ENCODE assay signal across 13 cellular contexts in the genomic region with DNA sequence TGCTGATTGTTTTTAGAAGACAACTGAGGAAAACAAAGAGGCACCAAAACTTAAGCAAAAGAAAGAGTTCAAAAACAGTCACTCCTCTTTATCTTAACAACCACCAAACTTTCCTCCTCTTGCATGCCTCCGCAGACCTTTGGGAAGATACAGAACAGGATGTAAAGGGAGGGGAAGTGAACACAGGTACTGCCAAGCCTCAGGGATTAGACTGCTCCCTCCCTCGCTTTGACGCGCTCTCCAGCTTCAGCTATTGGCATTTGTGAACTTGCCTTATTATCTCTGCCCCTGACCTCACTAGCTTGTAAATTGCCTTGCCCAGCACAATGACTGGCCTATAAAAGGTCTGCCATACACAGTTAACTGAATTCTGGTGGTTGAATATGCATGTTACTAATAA. TPM values are rescaled to one million over a fixed set of nuclear protein-coding genes. Genes with fewer than 3 reads are reported as not detected.
DNase-seq lines count a peak whose midpoint lies in the region; ATAC-seq, FAIRE-seq and TF ChIP-seq lines count a peak whose summit lies in the region.
"Had no signal": no experiment of that assay in that cellular context is flagged by ENCODE, and none has a peak within 500 bp of the region (broad histone marks: within the 10 kb centered on the region; RNA-seq: fewer than 3 reads in every experiment).

No MANE protein-coding gene starts in this region.

- 81 to 88% methylated on average over 4 of the region's 4 CpGs for WGBS in GM23248 (ENCODE audit: low coverage in 1 of 2, low lambda C conversion rate in 2 of 2, missing lambda C conversion rate in 2 of 2), 2 experiments

- H3K9me3 Mint-ChIP-seq in progenitor cell of endocrine pancreas (ENCODE audit: low read depth): no peaks in the 10 kb centered on the region
- H3K9me3 Mint-ChIP-seq in CD8-positive, alpha-beta memory T cell: no peaks in the 10 kb centered on the region
- H3K9me3 Mint-ChIP-seq in activated T-cell treated with anti-CD3 and anti-CD28 coated beads, Interleukin-2, amount 50 U/mL, for 24 hours: peaks cover 2% of the 10 kb centered on the region
- H3K9me3 Mint-ChIP-seq: WTC11 had no signal

- H3K79me2 ChIP-seq in GM23248 (ENCODE audit: insufficient read depth): peaks cover 4% of the 10 kb centered on the region; the same call in 1 of the 2 replicates
- H3K79me2 ChIP-seq in keratinocyte (ENCODE audit: control insufficient read depth, insufficient read depth, low read length): no peaks in the 10 kb centered on the region

- H3K9me3 ChIP-seq in GM23248 (ENCODE audit: low read depth) (no peaks in the 10 kb centered on the region), keratinocyte (ENCODE audit: control insufficient read depth, low read depth, low read length) (no peaks in the 10 kb centered on the region)
- no peaks in the 10 kb centered on the region for H3K9me3 ChIP-seq in CD8-positive, alpha-beta memory T cell (ENCODE audit: low read length)
- H3K9me3 ChIP-seq: heart right ventricle had no signal

- H3K4me2 ChIP-seq in GM23248 (ENCODE audit: unreplicated experiment) (peak overlapping the region; percentile 11), keratinocyte (ENCODE audit: control insufficient read depth, extremely low read depth, insufficient read depth, low read depth, low read length) (peak overlapping the region; percentile 47)

- H3K9me1 ChIP-seq in keratinocyte (ENCODE audit: control insufficient read depth, extremely low read depth, insufficient read depth, low read length): no peaks in the 10 kb centered on the region

- DNase-seq in GM23248: no peak
- no peak for DNase-seq in keratinocyte (ENCODE audit: low read depth, low spot score)
- no peak for DNase-seq in progenitor cell of endocrine pancreas (ENCODE audit: low spot score, unreplicated experiment)
- DNase-seq in CD8-positive, alpha-beta memory T cell: no peak
- no peak for DNase-seq in activated T-cell treated with anti-CD3 and anti-CD28 coated beads, Interleukin-2, amount 50 U/mL, for 24 hours
- DNase-seq in NCI-H1092 treated with DMSO at 0.1 percent for 48 hours (lab: John Stamatoyannopoulos, UW): no peak
- DNase-seq: activated CD8-positive, alpha-beta memory T cell treated with anti-CD3 and anti-CD28 coated beads, Interleukin-2, amount 50 U/mL, for 48 hours; effector CD4-positive, alpha-beta T cell; SIG-M5 had no signal

- no peaks in the 10 kb centered on the region for H3K27me3 Mint-ChIP-seq in progenitor cell of endocrine pancreas
- H3K27me3 Mint-ChIP-seq in CD8-positive, alpha-beta memory T cell: peaks cover 0 to 1% of the 10 kb centered on the region in 2 donors
- no peaks in the 10 kb centered on the region for H3K27me3 Mint-ChIP-seq in activated T-cell treated with anti-CD3 and anti-CD28 coated beads, Interleukin-2, amount 50 U/mL, for 24 hours

- peaks cover 39% of the 10 kb centered on the region for H3K4me1 Mint-ChIP-seq in progenitor cell of endocrine pancreas (ENCODE audit: low read depth)
- H3K4me1 Mint-ChIP-seq in CD8-positive, alpha-beta memory T cell: peaks cover 0 to 7% (median 1%) of the 10 kb centered on the region in 3 donors
- peaks cover 2% of the 10 kb centered on the region for H3K4me1 Mint-ChIP-seq in activated T-cell treated with anti-CD3 and anti-CD28 coated beads, Interleukin-2, amount 50 U/mL, for 24 hours (ENCODE audit: low read depth)

- ATAC-seq in HG03378 (IDR thresholded peaks at IDR 0.05; ENCODE audit: unreplicated experiment): no peak

- no peak overlapping the region for H3K4me3 Mint-ChIP-seq in progenitor cell of endocrine pancreas (ENCODE audit: low read depth)
- no peak overlapping the region for H3K4me3 Mint-ChIP-seq in CD8-positive, alpha-beta memory T cell
- H3K4me3 Mint-ChIP-seq in activated T-cell treated with anti-CD3 and anti-CD28 coated beads, Interleukin-2, amount 50 U/mL, for 24 hours: no peak overlapping the region
- H3K4me3 Mint-ChIP-seq: WTC11 had no signal

- H3K27me3 ChIP-seq in GM23248 (replicated peaks; ENCODE audit: insufficient read depth) (no peaks in the 10 kb centered on the region), keratinocyte (ENCODE audit: control insufficient read depth, extremely low read depth, insufficient read depth, low read length) (no peaks in the 10 kb centered on the region)
- H3K27me3 ChIP-seq in CD8-positive, alpha-beta memory T cell (ENCODE audit: insufficient read depth, low read length, poor library complexity, severe bottlenecking): no peaks in the 10 kb centered on the region
- H3K27me3 ChIP-seq: heart right ventricle had no signal

- H3K27ac ChIP-seq in GM23248 (no peak overlapping the region), VCaP (peak overlapping the region; percentile 99), keratinocyte (ENCODE audit: control insufficient read depth, insufficient read depth, low read length) (no peak overlapping the region)
- no peak overlapping the region for H3K27ac ChIP-seq in CD8-positive, alpha-beta memory T cell (ENCODE audit: low read depth, low read length)

- peak overlapping the region; percentile 72 for H2AFZ ChIP-seq in GM23248
- peak overlapping the region; percentile 54 for H2AFZ ChIP-seq in keratinocyte (ENCODE audit: control insufficient read depth, low read length)

- H3K27ac Mint-ChIP-seq in progenitor cell of endocrine pancreas: peak overlapping the region; percentile 87
- H3K27ac Mint-ChIP-seq in CD8-positive, alpha-beta memory T cell: no peak overlapping the region
- no peak overlapping the region for H3K27ac Mint-ChIP-seq in activated T-cell treated with anti-CD3 and anti-CD28 coated beads, Interleukin-2, amount 50 U/mL, for 24 hours

- POLR2A ChIA-PET in CD8-positive, alpha-beta memory T cell (lab: Charles Lee): no interaction called here

- TF ChIP-seq CTCF in VCaP (conservative IDR thresholded peaks at IDR 0.05) (no peak), keratinocyte (optimal IDR thresholded peaks at IDR 0.05 in 1 of 3, IDR thresholded peaks at IDR 0.05 in 1 of 3, conservative IDR thresholded peaks at IDR 0.05 in 1 of 3; ENCODE audit: extremely low read depth in 1 of 3, insufficient read depth in 2 of 3, low read length in 3 of 3) (no peak), progenitor cell of endocrine pancreas (IDR thresholded peaks at IDR 0.05; ENCODE audit: unreplicated experiment) (no peak)

- in situ Hi-C loops in GM23248 (cut with MboI): loop anchor here (10.0 kb wide), 2 partner anchors 228 to 298 kb away; no protein-coding TSS in a partner anchor

- CTCF ChIA-PET in CD8-positive, alpha-beta memory T cell (lab: Charles Lee): interaction anchor here (0.7 to 1.6 kb wide), 3 partner anchors 124 to 298 kb away, joined by 3 to 6 read pairs (median 3); no protein-coding TSS in a partner anchor

- H3K36me3 ChIP-seq in GM23248 (ENCODE audit: low read depth) (no peaks in the 10 kb centered on the region), keratinocyte (ENCODE audit: control insufficient read depth in 2 of 2, extremely low read depth in 1 of 2, insufficient read depth in 2 of 2, low read length in 2 of 2) (no peaks in the 10 kb centered on the region)
- no peaks in the 10 kb centered on the region for H3K36me3 ChIP-seq in CD8-positive, alpha-beta memory T cell (ENCODE audit: insufficient read depth, low read length)
- H3K36me3 ChIP-seq: heart right ventricle had no signal

- no peaks in the 10 kb centered on the region for H3K9me2 ChIP-seq in GM23248 (ENCODE audit: insufficient read depth)

- H4K20me1 ChIP-seq in GM23248 (ENCODE audit: insufficient read depth) (no peaks in the 10 kb centered on the region), keratinocyte (ENCODE audit: control insufficient read depth, extremely low read depth, insufficient read depth, low read length) (no peaks in the 10 kb centered on the region)

- H3K4me1 ChIP-seq in GM23248 (ENCODE audit: insufficient read depth) (peaks cover 25% of the 10 kb centered on the region), keratinocyte (ENCODE audit: control insufficient read depth, extremely low read depth, insufficient read depth, low read length) (peaks cover 21% of the 10 kb centered on the region)
- H3K4me1 ChIP-seq in CD8-positive, alpha-beta memory T cell (ENCODE audit: insufficient read depth, low read length): peaks cover 18% of the 10 kb centered on the region

- no peaks in the 10 kb centered on the region for H3K36me3 Mint-ChIP-seq in progenitor cell of endocrine pancreas (ENCODE audit: insufficient read depth)
- peaks cover 0 to 2% (median 0%) of the 10 kb centered on the region in 3 donors for H3K36me3 Mint-ChIP-seq in CD8-positive, alpha-beta memory T cell
- peaks cover 2% of the 10 kb centered on the region for H3K36me3 Mint-ChIP-seq in activated T-cell treated with anti-CD3 and anti-CD28 coated beads, Interleukin-2, amount 50 U/mL, for 24 hours (ENCODE audit: low read depth)
- H3K36me3 Mint-ChIP-seq: WTC11 had no signal

- H3K9ac ChIP-seq in GM23248 (peak overlapping the region; percentile 14; the same call in 1 of the 2 replicates), keratinocyte (ENCODE audit: control insufficient read depth, extremely low read depth, insufficient read depth, low read length) (no peak overlapping the region)

- dilution Hi-C loops in keratinocyte (cut with MboI; ENCODE audit: extremely low pct_ligation_motif_present, low sequenced_read_pairs): no loop called here

- peaks cover 10% of the 10 kb centered on the region for H3F3A ChIP-seq in GM23248 (ENCODE audit: insufficient read depth)

- peak; percentile 34 for FAIRE-seq in keratinocyte (lab: Jason Lieb, UNC)

- H3K4me3 ChIP-seq in GM23248 (no peak overlapping the region), keratinocyte (ENCODE audit: control insufficient read depth in 2 of 3, extremely low read depth in 1 of 3, insufficient read depth in 2 of 3, low read depth in 1 of 3, low read length in 3 of 3) (peak overlapping the region in 1 of 3 experiments; percentile 30)
- no peak overlapping the region for H3K4me3 ChIP-seq in CD8-positive, alpha-beta memory T cell (ENCODE audit: low read length)
- H3K4me3 ChIP-seq: heart right ventricle had no signal

RNA-seq across cellular contexts. Expression of gene SRP9, which starts 4.8 kb away (rescaled TPM):
- 321 and 446 TPM in 2 replicates for total RNA-seq in GM23248 (2014; rRNA removed; shearing (Covaris generic))
- polyA plus RNA-seq in GM23248 (2016; fragmentation: Nextera tagmentation; extraction: Ambion mirVana) (415 and 419 TPM in 2 replicates), keratinocyte (220 to 441 TPM (median 254 TPM) in 3 replicates)
- polyA plus RNA-seq in keratinocyte (2011; ENCODE audit: low read depth): 51.0 TPM
- polyA plus RNA-seq in keratinocyte (2011; cell fraction: cytosol; rRNA removed): 220 and 427 TPM in 2 replicates
- 101 and 152 TPM in 2 replicates for polyA plus RNA-seq in keratinocyte (2011; cell fraction: nucleus; rRNA removed)
- polyA plus RNA-seq in keratinocyte (2012; ENCODE audit: low replicate concordance): 135 and 194 TPM in 2 replicates
- polyA minus RNA-seq in keratinocyte: 44.3 to 91.9 TPM (median 51.3 TPM) in 3 replicates
- 143 TPM for polyA minus RNA-seq in keratinocyte (2011; cell fraction: cytosol; rRNA and poly(A)+ RNA removed)
- 17.2 and 28.7 TPM in 2 replicates for polyA minus RNA-seq in keratinocyte (2011; cell fraction: nucleus; rRNA and poly(A)+ RNA removed)
- total RNA-seq in progenitor cell of endocrine pancreas: 406 and 423 TPM in 2 replicates
- total RNA-seq in CD8-positive, alpha-beta memory T cell: 100 to 1,000 TPM; 339 TPM
- 293 TPM for polyA plus RNA-seq in CD8-positive, alpha-beta memory T cell

RNA-seq across cellular contexts. Expression of gene EPHX1, which starts 37.1 kb away (rescaled TPM):
- total RNA-seq in GM23248 (2014; rRNA removed; shearing (Covaris generic)): 18.2 and 21.9 TPM in 2 replicates
- polyA plus RNA-seq in GM23248 (2016; fragmentation: Nextera tagmentation; extraction: Ambion mirVana) (16.6 and 17.0 TPM in 2 replicates), keratinocyte (4.7 to 12.1 TPM (median 6.4 TPM) in 3 replicates)
- polyA plus RNA-seq in keratinocyte (2011; ENCODE audit: low read depth): 2.0 TPM
- polyA plus RNA-seq in keratinocyte (2011; cell fraction: cytosol; rRNA removed): 6.2 and 6.9 TPM in 2 replicates
- polyA plus RNA-seq in keratinocyte (2011; cell fraction: nucleus; rRNA removed): 11.5 and 16.9 TPM in 2 replicates
- polyA plus RNA-seq in keratinocyte (2012; ENCODE audit: low replicate concordance): 12.5 and 13.9 TPM in 2 replicates
- polyA minus RNA-seq in keratinocyte: 3.5 to 10.1 TPM (median 4.1 TPM) in 3 replicates
- 3.8 TPM for polyA minus RNA-seq in keratinocyte (2011; cell fraction: cytosol; rRNA and poly(A)+ RNA removed)
- polyA minus RNA-seq in keratinocyte (2011; cell fraction: nucleus; rRNA and poly(A)+ RNA removed): 5.6 and 6.6 TPM in 2 replicates
- 41.2 and 41.5 TPM in 2 replicates for total RNA-seq in progenitor cell of endocrine pancreas
- total RNA-seq in CD8-positive, alpha-beta memory T cell: 1 to 10 TPM; 2.2 to 3.0 TPM
- 1.8 TPM for polyA plus RNA-seq in CD8-positive, alpha-beta memory T cell
